ENCODE assay signal across 14 cellular contexts in the genomic region with DNA sequence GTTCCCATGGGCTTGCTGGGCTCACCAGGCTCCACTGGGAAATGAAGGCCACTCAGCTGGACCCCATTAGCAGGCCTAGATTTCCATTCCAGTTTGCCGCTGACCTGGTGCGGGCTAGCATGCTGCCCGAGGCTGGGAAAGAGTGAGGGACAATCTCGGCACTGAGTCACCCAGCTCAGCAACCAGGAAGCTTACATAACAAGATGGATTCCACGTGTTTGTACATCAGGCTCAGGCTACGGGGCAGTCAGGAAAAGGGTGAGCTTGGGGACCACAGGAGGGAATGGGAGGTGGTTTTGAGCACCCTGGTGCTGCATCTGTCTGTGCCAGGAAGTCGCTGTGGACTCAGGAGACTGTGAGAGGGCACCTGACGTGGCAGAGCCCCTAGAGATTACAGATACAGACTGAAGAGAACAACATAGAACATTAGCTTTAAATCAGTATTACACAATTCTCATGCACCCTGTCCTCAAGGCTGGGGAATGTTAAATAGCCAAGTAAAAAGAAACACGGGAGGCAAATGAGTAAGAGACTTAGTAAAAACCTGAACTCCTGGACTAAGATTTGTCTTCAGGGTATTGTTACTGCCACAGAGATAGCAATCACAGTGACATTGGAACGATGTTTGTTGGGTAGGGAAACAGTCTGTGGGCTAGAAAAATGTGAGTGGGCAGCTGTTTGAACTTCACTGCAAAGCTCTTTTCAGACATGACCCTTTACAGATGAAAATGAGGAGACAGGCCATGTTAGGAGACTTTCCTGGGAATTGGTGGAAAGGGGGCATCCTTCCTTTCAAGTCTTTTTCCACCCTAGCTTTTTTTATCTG. TPM values are rescaled to one million over a fixed set of nuclear protein-coding genes. Genes with fewer than 3 reads are reported as not detected.
DNase-seq lines count a peak whose midpoint lies in the region; ATAC-seq and TF ChIP-seq lines count a peak whose summit lies in the region.
"Had no signal": no experiment of that assay in that cellular context is flagged by ENCODE, and none has a peak within 500 bp of the region (broad histone marks: within the 10 kb centered on the region; RNA-seq: fewer than 3 reads in every experiment).

No MANE protein-coding gene starts in this region.

- peak overlapping the region; percentile 35; the same call in 1 of the 2 replicates for H3K27ac ChIP-seq in BLaER1
- H3K27ac ChIP-seq in trophoblast cell (ENCODE audit: low read depth, low read length), result peak overlapping the region; percentile 70

- H4K20me1 ChIP-seq in BLaER1 (no peaks in the 10 kb centered on the region), Loucy (ENCODE audit: insufficient read depth, low read length, poor library complexity, severe bottlenecking) (no peaks in the 10 kb centered on the region)

- H4K12ac ChIP-seq in trophoblast cell (ENCODE audit: low read depth, low read length), result no peak overlapping the region

- H3K9me3 ChIP-seq in BLaER1 (no peaks in the 10 kb centered on the region), Loucy (ENCODE audit: insufficient read depth, low read depth, low read length) (no peaks in the 10 kb centered on the region), trophoblast cell (ENCODE audit: insufficient read depth, low read depth, low read length) (no peaks in the 10 kb centered on the region)

- no peak overlapping the region for H2AK5ac ChIP-seq in trophoblast cell (ENCODE audit: low read length)

- TF ChIP-seq CTCF in Loucy (conservative IDR thresholded peaks at IDR 0.05; ENCODE audit: low read length) (no peak), fibroblast of mammary gland (conservative IDR thresholded peaks at IDR 0.05; ENCODE audit: control insufficient read depth, insufficient read depth, low read depth, low read length) (no peak)

- H3K4ac ChIP-seq in trophoblast cell (ENCODE audit: low read depth, low read length), result no peak overlapping the region

- no CpG with 5 or more reads among the region's 10 CpGs for WGBS in trophoblast cell (ENCODE audit: extremely low coverage, insufficient coverage, insufficient read length)

- H3K9ac ChIP-seq in BLaER1, result no peak overlapping the region
- no peak overlapping the region for H3K9ac ChIP-seq in Loucy (ENCODE audit: low read depth, low read length, poor library complexity, severe bottlenecking)
- H3K9ac ChIP-seq in trophoblast cell (ENCODE audit: low read length), result no peak overlapping the region

- peak overlapping the region; percentile 39 for H2AFZ ChIP-seq in Loucy (ENCODE audit: low read length)
- H2AFZ ChIP-seq in trophoblast cell (ENCODE audit: insufficient read depth, low read length, poor library complexity), result peak overlapping the region; percentile 62

- H3K79me2 ChIP-seq in Loucy (ENCODE audit: insufficient read depth, low read length), result no peaks in the 10 kb centered on the region
- H3K79me2 ChIP-seq in trophoblast cell (ENCODE audit: control insufficient read depth, insufficient read depth, low read length, poor library complexity), result no peaks in the 10 kb centered on the region

- no peak overlapping the region for H2BK5ac ChIP-seq in trophoblast cell (ENCODE audit: low read depth, low read length, poor library complexity)

- DNase-seq in fibroblast of mammary gland (ENCODE audit: low read depth) (peak; percentile 82), trophoblast cell (peak; percentile 90 to 92), NOMO-1 treated with dmso at 0.1 percent for 144 hours (lab: John Stamatoyannopoulos, UW; ENCODE audit: unreplicated experiment) (no peak), NCI-H2107 (lab: John Stamatoyannopoulos, UW) (no peak)
- DNase-seq: activated CD4-positive, CD25-positive, alpha-beta regulatory T cell treated with anti-CD3 and anti-CD28 coated beads, Interleukin-2, amount 50 U/mL, for 72 hours; activated T-cell treated with anti-CD3 and anti-CD28 coated beads, Interleukin-2, amount 50 U/mL, for 1 hour; CD4-positive, CD25-positive, alpha-beta regulatory T cell; effector CD4-positive, alpha-beta T cell; Kasumi-1; nucleus accumbens had no signal

- H3F3A ChIP-seq in Loucy (ENCODE audit: low read depth), result no peaks in the 10 kb centered on the region

- peaks cover 13% of the 10 kb centered on the region for H3K4me1 ChIP-seq in BLaER1
- H3K4me1 ChIP-seq in Loucy (ENCODE audit: insufficient read depth, low read length, poor library complexity, severe bottlenecking), result peaks cover 15% of the 10 kb centered on the region
- H3K4me1 ChIP-seq in trophoblast cell (ENCODE audit: control insufficient read depth in 1 of 2, insufficient read depth in 2 of 2, low read length in 2 of 2), result peaks cover 3 to 4% of the 10 kb centered on the region in 2 experiments

- H3K18ac ChIP-seq in trophoblast cell (ENCODE audit: low read length), result no peak overlapping the region

- H4K91ac ChIP-seq in trophoblast cell (ENCODE audit: low read depth, low read length), result no peak overlapping the region

- H3K14ac ChIP-seq in trophoblast cell (ENCODE audit: low read length), result no peak overlapping the region

- H3K27me3 ChIP-seq in BLaER1 (no peaks in the 10 kb centered on the region), Loucy (ENCODE audit: insufficient read depth, low read length, poor library complexity, severe bottlenecking) (no peaks in the 10 kb centered on the region), trophoblast cell (ENCODE audit: insufficient read depth, low read length) (no peaks in the 10 kb centered on the region)

- ATAC-seq in GM21390 (IDR thresholded peaks at IDR 0.05; ENCODE audit: unreplicated experiment) (no peak), HG02973 (IDR thresholded peaks at IDR 0.05; ENCODE audit: unreplicated experiment) (no peak)

- H3K4me3 ChIP-seq in BLaER1 (no peak overlapping the region), Loucy (ENCODE audit: low read length, poor library complexity, severe bottlenecking) (no peak overlapping the region), fibroblast of mammary gland (ENCODE audit: control insufficient read depth, low read depth, low read length) (no peak overlapping the region), trophoblast cell (ENCODE audit: low read depth, low read length) (no peak overlapping the region)

- H3K36me3 ChIP-seq in BLaER1 (no peaks in the 10 kb centered on the region), Loucy (ENCODE audit: insufficient read depth, low read length) (no peaks in the 10 kb centered on the region), trophoblast cell (ENCODE audit: control insufficient read depth in 1 of 2, insufficient read depth in 2 of 2, low read length in 2 of 2) (no peaks in the 10 kb centered on the region)

- no peak overlapping the region for H2BK120ac ChIP-seq in trophoblast cell (ENCODE audit: insufficient read depth, low read length, poor library complexity)

- H4K8ac ChIP-seq in trophoblast cell (ENCODE audit: low read depth, low read length), result no peak overlapping the region

- no peaks in the 10 kb centered on the region for H3K9me2 ChIP-seq in Loucy (replicated peaks; ENCODE audit: low read depth, low read length)

- no peak overlapping the region for H3K23ac ChIP-seq in trophoblast cell (ENCODE audit: low read length)

- no peaks in the 10 kb centered on the region for H3K79me1 ChIP-seq in trophoblast cell (ENCODE audit: low read length)

- no peak overlapping the region for H2BK12ac ChIP-seq in trophoblast cell (ENCODE audit: low read length)

- H3K4me2 ChIP-seq in BLaER1 (peak overlapping the region; percentile 57), Loucy (ENCODE audit: low read depth, low read length, poor library complexity, severe bottlenecking) (no peak overlapping the region), trophoblast cell (ENCODE audit: low read length) (no peak overlapping the region)

RNA-seq across cellular contexts. Expression of a gene that starts 51.1 kb away (rescaled TPM):
- 122 and 127 TPM in 2 replicates for polyA plus RNA-seq in trophoblast cell (2013)

Comparison
In these comparisons a context has a peak if more than half of its experiments do, and no peak if none do; other contexts are left out.
1. DNase-seq: peak in fibroblast of mammary gland (single experiment) and trophoblast cell (2 of 2); none in NOMO-1 treated with dmso at 0.1 percent for 144 hours (single experiment) and NCI-H2107 (single experiment).